Comparison of ENCODE assay signal across 1 cellular context in the genomic region with DNA sequence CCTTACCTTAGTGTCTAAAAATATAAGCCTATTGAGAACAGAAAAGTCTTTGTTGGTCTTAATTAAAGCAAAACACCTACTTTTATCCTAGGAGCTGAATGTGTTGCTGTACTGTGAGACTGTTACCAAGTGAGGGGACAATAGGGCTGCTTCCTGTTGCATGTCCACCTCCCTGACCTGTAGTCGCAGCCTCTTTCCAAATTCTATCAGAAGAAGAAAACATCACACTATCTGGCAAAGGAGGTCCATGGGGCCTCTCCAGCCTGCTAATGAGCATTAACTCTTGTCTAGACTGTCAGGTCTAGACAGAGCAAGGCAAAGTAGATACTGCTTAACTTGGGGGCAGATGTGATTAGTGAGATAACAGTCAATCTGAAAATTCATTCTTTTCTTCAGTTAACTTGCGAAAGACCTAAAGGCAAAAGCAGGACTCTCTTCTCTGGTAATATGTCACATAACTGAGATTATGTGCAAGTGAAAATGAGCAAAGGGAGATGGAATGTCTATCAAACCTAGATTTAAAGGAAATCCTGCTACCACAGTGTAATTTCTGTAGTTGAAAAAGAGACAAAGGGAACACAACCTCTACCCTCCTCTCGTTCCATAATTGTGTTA.
TF ChIP-seq lines count a peak whose summit lies in the region.

No MANE protein-coding gene starts in this region.

TF ChIP-seq in SK-N-SH treated with all-trans-retinoic acid at 6 μM for 48 hours, 23 proteins besides CTCF, POLR2A, EP300 and RAD21 (continued from another document):
- no peak for TF ChIP-seq ZNF70 (CRISPR knock-in tag; IDR thresholded peaks at IDR 0.05)
- TF ChIP-seq PPARA (CRISPR knock-in tag; IDR thresholded peaks at IDR 0.05; ENCODE audit: borderline replicate concordance): no peak
- no peak for TF ChIP-seq RARB (CRISPR knock-in tag; IDR thresholded peaks at IDR 0.05)
- no peak for TF ChIP-seq OSR1 (CRISPR knock-in tag; IDR thresholded peaks at IDR 0.05)
- no peak for TF ChIP-seq SNAI2 (CRISPR knock-in tag; IDR thresholded peaks at IDR 0.05)
- TF ChIP-seq, protein P1, sequence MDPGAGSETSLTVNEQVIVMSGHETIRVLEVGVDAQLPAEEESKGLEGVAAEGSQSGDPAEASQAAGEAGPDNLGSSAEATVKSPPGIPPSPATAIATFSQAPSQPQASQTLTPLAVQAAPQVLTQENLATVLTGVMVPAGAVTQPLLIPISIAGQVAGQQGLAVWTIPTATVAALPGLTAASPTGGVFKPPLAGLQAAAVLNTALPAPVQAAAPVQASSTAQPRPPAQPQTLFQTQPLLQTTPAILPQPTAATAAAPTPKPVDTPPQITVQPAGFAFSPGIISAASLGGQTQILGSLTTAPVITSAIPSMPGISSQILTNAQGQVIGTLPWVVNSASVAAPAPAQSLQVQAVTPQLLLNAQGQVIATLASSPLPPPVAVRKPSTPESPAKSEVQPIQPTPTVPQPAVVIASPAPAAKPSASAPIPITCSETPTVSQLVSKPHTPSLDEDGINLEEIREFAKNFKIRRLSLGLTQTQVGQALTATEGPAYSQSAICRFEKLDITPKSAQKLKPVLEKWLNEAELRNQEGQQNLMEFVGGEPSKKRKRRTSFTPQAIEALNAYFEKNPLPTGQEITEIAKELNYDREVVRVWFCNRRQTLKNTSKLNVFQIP (CRISPR knock-in tag; IDR thresholded peaks at IDR 0.05; ENCODE audit: borderline replicate concordance, low read depth): no peak
- TF ChIP-seq, protein P2, sequence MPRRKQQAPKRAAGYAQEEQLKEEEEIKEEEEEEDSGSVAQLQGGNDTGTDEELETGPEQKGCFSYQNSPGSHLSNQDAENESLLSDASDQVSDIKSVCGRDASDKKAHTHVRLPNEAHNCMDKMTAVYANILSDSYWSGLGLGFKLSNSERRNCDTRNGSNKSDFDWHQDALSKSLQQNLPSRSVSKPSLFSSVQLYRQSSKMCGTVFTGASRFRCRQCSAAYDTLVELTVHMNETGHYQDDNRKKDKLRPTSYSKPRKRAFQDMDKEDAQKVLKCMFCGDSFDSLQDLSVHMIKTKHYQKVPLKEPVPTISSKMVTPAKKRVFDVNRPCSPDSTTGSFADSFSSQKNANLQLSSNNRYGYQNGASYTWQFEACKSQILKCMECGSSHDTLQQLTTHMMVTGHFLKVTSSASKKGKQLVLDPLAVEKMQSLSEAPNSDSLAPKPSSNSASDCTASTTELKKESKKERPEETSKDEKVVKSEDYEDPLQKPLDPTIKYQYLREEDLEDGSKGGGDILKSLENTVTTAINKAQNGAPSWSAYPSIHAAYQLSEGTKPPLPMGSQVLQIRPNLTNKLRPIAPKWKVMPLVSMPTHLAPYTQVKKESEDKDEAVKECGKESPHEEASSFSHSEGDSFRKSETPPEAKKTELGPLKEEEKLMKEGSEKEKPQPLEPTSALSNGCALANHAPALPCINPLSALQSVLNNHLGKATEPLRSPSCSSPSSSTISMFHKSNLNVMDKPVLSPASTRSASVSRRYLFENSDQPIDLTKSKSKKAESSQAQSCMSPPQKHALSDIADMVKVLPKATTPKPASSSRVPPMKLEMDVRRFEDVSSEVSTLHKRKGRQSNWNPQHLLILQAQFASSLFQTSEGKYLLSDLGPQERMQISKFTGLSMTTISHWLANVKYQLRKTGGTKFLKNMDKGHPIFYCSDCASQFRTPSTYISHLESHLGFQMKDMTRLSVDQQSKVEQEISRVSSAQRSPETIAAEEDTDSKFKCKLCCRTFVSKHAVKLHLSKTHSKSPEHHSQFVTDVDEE (CRISPR knock-in tag; IDR thresholded peaks at IDR 0.05): no peak
- TF ChIP-seq, protein P3, sequence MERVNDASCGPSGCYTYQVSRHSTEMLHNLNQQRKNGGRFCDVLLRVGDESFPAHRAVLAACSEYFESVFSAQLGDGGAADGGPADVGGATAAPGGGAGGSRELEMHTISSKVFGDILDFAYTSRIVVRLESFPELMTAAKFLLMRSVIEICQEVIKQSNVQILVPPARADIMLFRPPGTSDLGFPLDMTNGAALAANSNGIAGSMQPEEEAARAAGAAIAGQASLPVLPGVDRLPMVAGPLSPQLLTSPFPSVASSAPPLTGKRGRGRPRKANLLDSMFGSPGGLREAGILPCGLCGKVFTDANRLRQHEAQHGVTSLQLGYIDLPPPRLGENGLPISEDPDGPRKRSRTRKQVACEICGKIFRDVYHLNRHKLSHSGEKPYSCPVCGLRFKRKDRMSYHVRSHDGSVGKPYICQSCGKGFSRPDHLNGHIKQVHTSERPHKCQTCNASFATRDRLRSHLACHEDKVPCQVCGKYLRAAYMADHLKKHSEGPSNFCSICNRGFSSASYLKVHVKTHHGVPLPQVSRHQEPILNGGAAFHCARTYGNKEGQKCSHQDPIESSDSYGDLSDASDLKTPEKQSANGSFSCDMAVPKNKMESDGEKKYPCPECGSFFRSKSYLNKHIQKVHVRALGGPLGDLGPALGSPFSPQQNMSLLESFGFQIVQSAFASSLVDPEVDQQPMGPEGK (CRISPR knock-in tag; IDR thresholded peaks at IDR 0.05; ENCODE audit: borderline replicate concordance): no peak
- TF ChIP-seq GLIS3 (CRISPR knock-in tag; IDR thresholded peaks at IDR 0.05): no peak
- TF ChIP-seq BACH2 (CRISPR knock-in tag; IDR thresholded peaks at IDR 0.05; ENCODE audit: borderline replicate concordance): no peak
TF ChIP-seq in SK-N-SH treated with all-trans-retinoic acid at 6 μM for 48 hours: peak in this region for 0.
